In the genomic region with DNA sequence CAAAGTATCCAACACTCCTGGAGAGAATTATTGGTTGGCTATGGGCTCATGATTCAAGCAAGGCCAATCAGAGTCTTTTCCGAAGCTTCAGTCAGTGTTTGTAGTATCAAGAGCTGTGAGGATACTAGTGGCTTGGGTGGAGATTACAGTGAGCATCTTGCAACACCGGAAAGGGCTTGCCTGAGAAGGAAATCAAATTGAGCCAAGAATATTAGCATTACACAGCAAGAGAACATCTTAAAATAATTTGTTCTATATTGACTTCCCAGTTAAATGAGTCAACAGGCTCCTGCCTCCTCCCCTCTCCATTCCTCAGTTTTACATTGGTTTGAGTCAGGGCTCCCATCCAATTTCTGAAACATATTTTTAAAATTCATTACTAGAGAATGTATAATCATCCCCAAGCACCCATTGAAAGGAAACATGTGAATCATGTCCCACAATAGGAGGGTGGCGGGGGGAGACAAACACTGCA, we compare ENCODE assay signal across 11 cellular contexts.
DNase-seq lines count a peak whose midpoint lies in the region; ATAC-seq and TF ChIP-seq lines count a peak whose summit lies in the region.
"Had no signal": no experiment of that assay in that cellular context is flagged by ENCODE, and none has a peak within 500 bp of the region (broad histone marks: within the 10 kb centered on the region; RNA-seq: fewer than 3 reads in every experiment).

No MANE protein-coding gene starts in this region.

- H3K27me3 Mint-ChIP-seq in naive thymus-derived CD4-positive, alpha-beta T cell = peaks cover 0 to 7% (median 0%) of the 10 kb centered on the region in 5 donors
- H3K27me3 Mint-ChIP-seq: brain had no signal

- no peak overlapping the region for H3K9ac ChIP-seq in Karpas-422 (ENCODE audit: low read length)

- no peaks in the 10 kb centered on the region for H3K27me3 ChIP-seq in BJ (ENCODE audit: control insufficient read depth, insufficient read depth, low read length)
- H3K27me3 ChIP-seq in naive thymus-derived CD4-positive, alpha-beta T cell (ENCODE audit: control insufficient read depth in 2 of 2, insufficient read depth in 2 of 2, low read length in 2 of 2) = no peaks in the 10 kb centered on the region
- no peaks in the 10 kb centered on the region for H3K27me3 ChIP-seq in Karpas-422 (ENCODE audit: low read length)

- no peaks in the 10 kb centered on the region for H4K20me1 ChIP-seq in Karpas-422 (ENCODE audit: insufficient read depth, low read depth, low read length)

- intact Hi-C loops in naive thymus-derived CD4-positive, alpha-beta T cell (cut with micrococcal nuclease) = no loop called here

- in situ Hi-C loops in KBM-7 (cut with MboI; ENCODE audit: low pct_unique_long_range_greater_than_20kb, low sequenced_read_pairs) = loop anchor here (25.0 kb wide), 1 partner anchor 305 kb away; no protein-coding TSS in a partner anchor

- peak; percentile 22 for ATAC-seq in naive thymus-derived CD4-positive, alpha-beta T cell

- no peaks in the 10 kb centered on the region for H3K9me3 ChIP-seq in naive thymus-derived CD4-positive, alpha-beta T cell (ENCODE audit: control insufficient read depth in 2 of 3, low read length in 3 of 3)
- no peaks in the 10 kb centered on the region for H3K9me3 ChIP-seq in Karpas-422 (ENCODE audit: low read length)

- H3K4me1 Mint-ChIP-seq in naive thymus-derived CD4-positive, alpha-beta T cell = no peaks in the 10 kb centered on the region

- H3K36me3 ChIP-seq in BJ (ENCODE audit: control insufficient read depth, insufficient read depth, low read length) (no peaks in the 10 kb centered on the region), Karpas-422 (ENCODE audit: insufficient read depth, low read length) (no peaks in the 10 kb centered on the region)
- no peaks in the 10 kb centered on the region for H3K36me3 ChIP-seq in naive thymus-derived CD4-positive, alpha-beta T cell (ENCODE audit: control insufficient read depth in 2 of 3, insufficient read depth in 3 of 3, low read length in 3 of 3)
- H3K36me3 ChIP-seq: WERI-Rb-1 had no signal

- H3K27ac Mint-ChIP-seq in naive thymus-derived CD4-positive, alpha-beta T cell = no peak overlapping the region

- H3K4me3 ChIP-seq in BJ (ENCODE audit: low read depth, low read length) (no peak overlapping the region), Karpas-422 (ENCODE audit: low read length) (no peak overlapping the region)
- no peak overlapping the region for H3K4me3 ChIP-seq in naive thymus-derived CD4-positive, alpha-beta T cell (ENCODE audit: low read length)

- no peak overlapping the region for H2AFZ ChIP-seq in Karpas-422 (ENCODE audit: low read length)

- DNase-seq in BJ (ENCODE audit: low read depth) (peak; percentile 91), NOMO-1 treated with DMSO at 0.1 percent for 48 hours (lab: John Stamatoyannopoulos, UW; ENCODE audit: unreplicated experiment) (peak; percentile 70), dedifferentiated amniotic fluid mesenchymal stem cell (ENCODE audit: extremely low spot score) (peak; percentile 94), NCI-H1048 (lab: John Stamatoyannopoulos, UW) (no peak), KBM-7 (no peak), Karpas-422 (no peak), CD1c-positive myeloid dendritic cell (ENCODE audit: extremely low spot score) (no peak)
- DNase-seq in naive thymus-derived CD4-positive, alpha-beta T cell = no peak
- DNase-seq: NCI-H2227 treated with DMSO at 0.1 percent for 48 hours, WERI-Rb-1 had no signal

- H3K4me3 Mint-ChIP-seq in naive thymus-derived CD4-positive, alpha-beta T cell = no peak overlapping the region
- H3K4me3 Mint-ChIP-seq: brain had no signal

- TF ChIP-seq CTCF in BJ (IDR thresholded peaks at IDR 0.05; ENCODE audit: insufficient read depth, low read depth, low read length) = no peak

- H3K9me3 Mint-ChIP-seq in naive thymus-derived CD4-positive, alpha-beta T cell = no peaks in the 10 kb centered on the region
- H3K9me3 Mint-ChIP-seq: brain had no signal

- CTCF ChIA-PET in BJ (lab: Yijun Ruan, JAX) = interaction anchor here (1.0 to 2.1 kb wide), 3 partner anchors 10 to 217 kb away, joined by 3 to 7 read pairs (median 3); no protein-coding TSS in a partner anchor
- CTCF ChIA-PET in naive thymus-derived CD4-positive, alpha-beta T cell (lab: Charles Lee) = interaction anchor here (1.1 to 1.5 kb wide), 2 partner anchors 9 to 217 kb away, joined by 3 to 8 read pairs; no protein-coding TSS in a partner anchor

- no peak overlapping the region for H3K4me2 ChIP-seq in Karpas-422 (ENCODE audit: low read depth, low read length, poor library complexity, severe bottlenecking)

- no peaks in the 10 kb centered on the region for H3K79me2 ChIP-seq in Karpas-422 (ENCODE audit: low read length)

- POLR2A ChIA-PET in BJ (lab: Charles Lee) = no interaction called here
- POLR2A ChIA-PET in naive thymus-derived CD4-positive, alpha-beta T cell (lab: Charles Lee) = no interaction called here

- H3K27ac ChIP-seq in naive thymus-derived CD4-positive, alpha-beta T cell (ENCODE audit: low read depth, low read length) = no peak overlapping the region
- H3K27ac ChIP-seq in Karpas-422 (ENCODE audit: low read length) = no peak overlapping the region
- H3K27ac ChIP-seq: WERI-Rb-1 had no signal

- no peaks in the 10 kb centered on the region for H3K4me1 ChIP-seq in naive thymus-derived CD4-positive, alpha-beta T cell (ENCODE audit: control insufficient read depth in 2 of 2, insufficient read depth in 2 of 2, low read length in 2 of 2)
- H3K4me1 ChIP-seq in Karpas-422 (ENCODE audit: low read length) = peaks cover 20% of the 10 kb centered on the region

- H3K36me3 Mint-ChIP-seq in naive thymus-derived CD4-positive, alpha-beta T cell = no peaks in the 10 kb centered on the region

- no peaks in the 10 kb centered on the region for H3K9me2 ChIP-seq in Karpas-422 (replicated peaks; ENCODE audit: insufficient read depth, low read length)

Comparison
In these comparisons a context has a peak if more than half of its experiments do, and no peak if none do; other contexts are left out.
1. DNase-seq: peak in BJ (single experiment), NOMO-1 treated with DMSO at 0.1 percent for 48 hours (single experiment) and dedifferentiated amniotic fluid mesenchymal stem cell (single experiment); none in naive thymus-derived CD4-positive, alpha-beta T cell (0 of 9), NCI-H1048 (single experiment), KBM-7 (single experiment), Karpas-422 (single experiment) and CD1c-positive myeloid dendritic cell (single experiment).